Comparison of ENCODE assay signal across 21 cellular contexts in the genomic region with DNA sequence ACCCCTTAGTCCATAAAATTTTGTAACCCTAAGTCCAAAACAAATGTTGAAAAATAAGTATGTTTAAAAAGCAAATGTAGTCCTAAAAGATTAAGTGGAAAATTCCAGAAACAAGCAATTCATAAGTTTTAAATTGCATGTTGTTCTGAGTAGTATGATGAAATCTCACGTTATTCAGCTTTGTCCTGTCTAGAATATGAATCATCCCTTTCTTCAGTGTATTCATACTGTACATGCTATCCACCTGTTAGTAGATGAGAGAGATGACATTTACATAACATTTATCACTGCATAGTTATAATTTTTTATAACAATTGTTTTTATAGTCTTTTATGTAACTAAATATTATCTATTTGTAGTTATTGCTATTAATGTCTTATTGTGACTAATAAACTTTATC.
DNase-seq lines count a peak whose midpoint lies in the region; ATAC-seq, FAIRE-seq and TF ChIP-seq lines count a peak whose summit lies in the region.
"Had no signal": no experiment of that assay in that cellular context is flagged by ENCODE, and none has a peak within 500 bp of the region (broad histone marks: within the 10 kb centered on the region; RNA-seq: fewer than 3 reads in every experiment).

No MANE protein-coding gene starts in this region.

- no peak overlapping the region for H2AFZ ChIP-seq in PC-3 (ENCODE audit: low read length)
- peak overlapping the region; percentile 7 for H2AFZ ChIP-seq in mammary epithelial cell (ENCODE audit: low read depth, low read length)

- WGBS in mammary epithelial cell (ENCODE audit: low coverage, missing lambda C conversion rate), result 0% methylated on average over 1 of the region's 1 CpG

- no TSS peak for BruUV-seq in PC-3 (replicated peaks; lab: Mats Ljungman, UMichigan)
- no TSS peak for BruUV-seq in mammary epithelial cell (replicated peaks; lab: Mats Ljungman, UMichigan)

- peak; percentile 42 for FAIRE-seq in GM12892 (lab: Jason Lieb, UNC)
- FAIRE-seq: A204.1, G401.6, GM12891 had no signal

- no peaks in the 10 kb centered on the region for H3F3A ChIP-seq in PC-3 (ENCODE audit: low read length, unreplicated experiment)

- H3K4me2 ChIP-seq in PC-3 (ENCODE audit: low read length) (no peak overlapping the region), mammary epithelial cell (ENCODE audit: insufficient read depth, low read depth, low read length) (no peak overlapping the region)

- TF ChIP-seq POLR2A in GM12892 (IDR thresholded peaks at IDR 0.05; ENCODE audit: low read depth, low read length), result no peak

- H3K4me1 ChIP-seq in PC-3 (ENCODE audit: insufficient read depth, low read length) (peaks cover 20% of the 10 kb centered on the region), mammary epithelial cell (ENCODE audit: insufficient read depth, low read length) (peaks cover 2% of the 10 kb centered on the region), foreskin keratinocyte (peaks cover 3% of the 10 kb centered on the region)

- no peaks in the 10 kb centered on the region for H3K36me3 ChIP-seq in PC-3 (ENCODE audit: low read depth, low read length)
- no peaks in the 10 kb centered on the region for H3K36me3 ChIP-seq in mammary epithelial cell (ENCODE audit: insufficient read depth, low read length)

- no peak overlapping the region for H3K9ac ChIP-seq in PC-3 (ENCODE audit: low read length)
- no peak overlapping the region for H3K9ac ChIP-seq in mammary epithelial cell (ENCODE audit: insufficient read depth, low read length)

- dilution Hi-C loops in mammary epithelial cell (cut with HindIII; ENCODE audit: low sequenced_read_pairs), result no loop called here

- H4K20me1 ChIP-seq in PC-3 (ENCODE audit: low read length) (no peaks in the 10 kb centered on the region), mammary epithelial cell (ENCODE audit: insufficient read depth, low read length) (no peaks in the 10 kb centered on the region)

- POLR2A ChIA-PET in PC-3 (lab: Charles Lee; ENCODE audit: unreplicated experiment), result no interaction called here

- DNase-seq in GM12892 (ENCODE audit: insufficient read length) (no peak), PC-3 (peak; percentile 36), mammary epithelial cell (peak; percentile 32), foreskin keratinocyte (peak; percentile 10 to 48), KBM-7 (no peak), activated T-cell treated with anti-CD3 and anti-CD28 coated beads for 4 hours (no peak)
- DNase-seq: C1 segment of cervical spinal cord; Calu3; CD4-positive, alpha-beta T cell; DMS 273 treated with DMSO at 0.1 percent for 48 hours; DMS79 treated with DMSO at 0.1 percent for 48 hours; EL; HCEC 1CT; HFFc6; IMR-90 had no signal

- H3K9me2 ChIP-seq in PC-3 (replicated peaks; ENCODE audit: low read length), result no peaks in the 10 kb centered on the region

- H3K4me3 ChIP-seq in PC-3 (ENCODE audit: low read length), result no peak overlapping the region
- no peak overlapping the region for H3K4me3 ChIP-seq in mammary epithelial cell (replicated peaks in 1 of 3; ENCODE audit: insufficient read depth in 1 of 3, low read depth in 2 of 3, low read length in 3 of 3)

- no peaks in the 10 kb centered on the region for H3K9me3 ChIP-seq in PC-3 (ENCODE audit: low read length)
- H3K9me3 ChIP-seq in mammary epithelial cell (replicated peaks; ENCODE audit: insufficient read depth, low read length), result no peaks in the 10 kb centered on the region

- intact Hi-C loops in PC-3 (cut with micrococcal nuclease) (no loop called here), mammary epithelial cell (cut with micrococcal nuclease) (no loop called here)

- CTCF ChIA-PET in PC-3 (lab: Charles Lee), result no interaction called here
- CTCF ChIA-PET in mammary epithelial cell (lab: Charles Lee; ENCODE audit: low non-redundant PET), result no interaction called here

- H3K79me2 ChIP-seq in PC-3 (ENCODE audit: low read length) (no peaks in the 10 kb centered on the region), mammary epithelial cell (ENCODE audit: insufficient read depth, low read length) (no peaks in the 10 kb centered on the region)

- H3K27ac ChIP-seq in PC-3 (ENCODE audit: low read length), result no peak overlapping the region
- H3K27ac ChIP-seq in mammary epithelial cell (ENCODE audit: insufficient read depth, low read depth, low read length), result no peak overlapping the region
- no peak overlapping the region for H3K27ac ChIP-seq in foreskin keratinocyte
- H3K27ac ChIP-seq: HL-60 had no signal

- in situ Hi-C loops in mammary epithelial cell (cut with MboI; ENCODE audit: low sequenced_read_pairs in 2 of 2), result no loop called here
- in situ Hi-C loops in KBM-7 (cut with MboI; ENCODE audit: low pct_unique_long_range_greater_than_20kb, low sequenced_read_pairs), result no loop called here

- TF ChIP-seq CTCF in PC-3 (conservative IDR thresholded peaks at IDR 0.05; ENCODE audit: low read depth, low read length), result no peak
- no peak for TF ChIP-seq CTCF in mammary epithelial cell (conservative IDR thresholded peaks at IDR 0.05 in 1 of 2, IDR thresholded peaks at IDR 0.05 in 1 of 2; ENCODE audit: extremely low read depth in 1 of 2, insufficient read depth in 1 of 2, low read depth in 1 of 2, low read length in 2 of 2)
- TF ChIP-seq CTCF in foreskin keratinocyte (conservative IDR thresholded peaks at IDR 0.05), result no peak

- H3K27me3 ChIP-seq in PC-3 (ENCODE audit: low read length) (no peaks in the 10 kb centered on the region), mammary epithelial cell (ENCODE audit: insufficient read depth, low read length) (no peaks in the 10 kb centered on the region), foreskin keratinocyte (no peaks in the 10 kb centered on the region)

- no peak for ATAC-seq in PC-3
- ATAC-seq in foreskin keratinocyte, result peak; percentile 95
- no peak for ATAC-seq in GM18868 (IDR thresholded peaks at IDR 0.05; ENCODE audit: unreplicated experiment)
- no peak for ATAC-seq in GM18907 (IDR thresholded peaks at IDR 0.05; ENCODE audit: unreplicated experiment)

Comparison
In these comparisons a context has a peak if more than half of its experiments do, and no peak if none do; other contexts are left out.
1. DNase-seq: peak in PC-3 (single experiment), mammary epithelial cell (single experiment) and foreskin keratinocyte (2 of 2); none in GM12892 (single experiment), KBM-7 (single experiment) and activated T-cell treated with anti-CD3 and anti-CD28 coated beads for 4 hours (single experiment).